ENCODE assay signal across 10 cellular contexts in genomic region chr15:85430406-85431204, GRCh38. TPM values are rescaled to one million over a fixed set of nuclear protein-coding genes. Genes with fewer than 3 reads are reported as not detected.
DNase-seq lines count a peak whose midpoint lies in the region; ATAC-seq lines count a peak whose summit lies in the region.
"Had no signal": no experiment of that assay in that cellular context is flagged by ENCODE, and none has a peak within 500 bp of the region (broad histone marks: within the 10 kb centered on the region; RNA-seq: fewer than 3 reads in every experiment).

No MANE protein-coding gene starts in this region.

- peak; percentile 95 for ATAC-seq in GM18861 (IDR thresholded peaks at IDR 0.05; ENCODE audit: unreplicated experiment)
- peak; percentile 95 for ATAC-seq in GM19468 (IDR thresholded peaks at IDR 0.05; ENCODE audit: extremely low read depth, unreplicated experiment)
- ATAC-seq in HG03060 (IDR thresholded peaks at IDR 0.05; ENCODE audit: low read depth, unreplicated experiment): peak; percentile 95
- peak; percentile 100 for ATAC-seq in activated T-helper 17 cell treated with anti-CD3 and anti-CD28 coated beads, Interleukin-2, amount 50 U/mL, for 72 hours (replicated peaks)
- ATAC-seq: naive thymus-derived CD4-positive, alpha-beta T cell had no signal

- peak overlapping the region; percentile 56 for H3K27ac Mint-ChIP-seq in activated T-helper 17 cell treated with anti-CD3 and anti-CD28 coated beads, Interleukin-2, amount 50 U/mL, for 72 hours
- H3K27ac Mint-ChIP-seq: naive thymus-derived CD4-positive, alpha-beta T cell had no signal

- H3K36me3 Mint-ChIP-seq in activated T-helper 17 cell treated with anti-CD3 and anti-CD28 coated beads, Interleukin-2, amount 50 U/mL, for 72 hours (ENCODE audit: low read depth): no peaks in the 10 kb centered on the region

- H3K27me3 Mint-ChIP-seq in activated T-helper 17 cell treated with anti-CD3 and anti-CD28 coated beads, Interleukin-2, amount 50 U/mL, for 72 hours: no peaks in the 10 kb centered on the region
- H3K27me3 Mint-ChIP-seq: naive thymus-derived CD4-positive, alpha-beta T cell had no signal

- no peaks in the 10 kb centered on the region for H3K27me3 ChIP-seq in H7 (ENCODE audit: control insufficient read depth, insufficient read depth, low read length)

- H3K4me3 Mint-ChIP-seq in activated T-helper 17 cell treated with anti-CD3 and anti-CD28 coated beads, Interleukin-2, amount 50 U/mL, for 72 hours: peak overlapping the region; percentile 42

- DNase-seq in pons (ENCODE audit: low spot score) (no peak), H7 (no peak), A172 (ENCODE audit: low spot score) (no peak)
- no peak for DNase-seq in stimulated activated CD4-positive, alpha-beta T cell treated with anti-CD3 and anti-CD28 coated beads, Interleukin-4, amount 100 ng/mL, for 1 hour
- DNase-seq: naive thymus-derived CD4-positive, alpha-beta T cell; NCI-H510A had no signal

- H3K4me1 Mint-ChIP-seq in activated T-helper 17 cell treated with anti-CD3 and anti-CD28 coated beads, Interleukin-2, amount 50 U/mL, for 72 hours: peaks cover 36% of the 10 kb centered on the region

- no peaks in the 10 kb centered on the region for H3K9me3 Mint-ChIP-seq in activated T-helper 17 cell treated with anti-CD3 and anti-CD28 coated beads, Interleukin-2, amount 50 U/mL, for 72 hours
- H3K9me3 Mint-ChIP-seq: naive thymus-derived CD4-positive, alpha-beta T cell had no signal

- no peaks in the 10 kb centered on the region for H3K36me3 ChIP-seq in H7 (replicated peaks; ENCODE audit: control insufficient read depth, insufficient read depth, low read length)

- H3K4me3 ChIP-seq in H7 (ENCODE audit: insufficient read depth, low read depth, low read length): no peak overlapping the region

RNA-seq across cellular contexts. Expression of gene AKAP13, which starts 50.2 kb away (rescaled TPM):
- 100 to 1,000 TPM in 1 of 2 donors, 10 to 100 TPM in 1; 95.9 to 152 TPM for total RNA-seq in activated T-helper 17 cell treated with anti-CD3 and anti-CD28 coated beads, Interleukin-2, amount 50 U/mL, for 72 hours
- 26.2 and 32.7 TPM in 2 replicates for total RNA-seq in H7 (2014; rRNA removed; shearing (Covaris generic))
- 34.3 and 35.9 TPM in 2 replicates for total RNA-seq in A172 (2014; rRNA removed; shearing (Covaris generic))
